ENCODE assay signal across 8 cellular contexts in genomic region chr17:76005263-76006149, GRCh38. TPM values are rescaled to one million over a fixed set of nuclear protein-coding genes. Genes with fewer than 3 reads are reported as not detected.
A peak's percentile ranks its signal among the peaks of the same experiment; 100 is the strongest.
DNase-seq lines count a peak whose midpoint lies in the region; ATAC-seq and TF ChIP-seq lines count a peak whose summit lies in the region.

No MANE protein-coding gene starts in this region.

- no peak overlapping the region for H3K27ac ChIP-seq in A673 (ENCODE audit: low read depth, low read length, poor library complexity, severe bottlenecking)

- DNase-seq in A673 (ENCODE audit: low spot score) (peak; percentile 79), GM19240 (ENCODE audit: insufficient read length, low spot score) (peak; percentile 93), NCI-H345 treated with DMSO at 0.1 percent for 48 hours (lab: John Stamatoyannopoulos, UW; ENCODE audit: unreplicated experiment) (peak; percentile 61), cerebellum (ENCODE audit: low spot score) (peak; percentile 57), lower leg skin (ENCODE audit: low spot score in 2 of 2) (peak; percentile 74 to 95)
- peak; percentile 70 for DNase-seq in activated CD4-positive, alpha-beta T cell treated with anti-CD3 and anti-CD28 coated beads for 1 hour
- peak; percentile 74 for DNase-seq in stimulated activated CD8-positive, alpha-beta memory T cell treated with anti-CD3 and anti-CD28 coated beads, Interleukin-12 subunit alpha, Interleukin-12 subunit beta, amount 100 ng/mL, for 1 hour (ENCODE audit: low read depth)

- TF ChIP-seq CTCF in A673 (conservative IDR thresholded peaks at IDR 0.05; ENCODE audit: low read depth, low read length), result peak; percentile 82
- peak in 1 of 3 donors; percentile 42 for TF ChIP-seq CTCF in lower leg skin (IDR thresholded peaks at IDR 0.05)

- POLR2A ChIA-PET in A673 (lab: Charles Lee; ENCODE audit: low non-redundant PET), result no interaction called here

- no TSS peak for BruUV-seq in A673 (replicated peaks; lab: Mats Ljungman, UMichigan)

- no peaks in the 10 kb centered on the region for H3K9me3 ChIP-seq in A673 (ENCODE audit: low read depth, low read length, poor library complexity, severe bottlenecking)

- TF ChIP-seq POLR2A in lower leg skin (IDR thresholded peaks at IDR 0.05), result no peak

- CTCF ChIA-PET in A673 (lab: Charles Lee), result interaction anchor here (0.6 to 1.2 kb wide), 6 partner anchors 8 to 117 kb away, joined by 3 to 13 read pairs (median 6); no protein-coding TSS in a partner anchor

- WGBS in lower leg skin, 2 donors, result 41% methylated on average over 15 to 16 of the region's 16 CpGs

- H3K4me1 ChIP-seq in A673 (ENCODE audit: insufficient read depth, low read length, poor library complexity, severe bottlenecking), result no peaks in the 10 kb centered on the region

- H3K4me3 ChIP-seq in A673 (ENCODE audit: low read depth, low read length, poor library complexity, severe bottlenecking) (no peak overlapping the region), lower leg skin (ENCODE audit: low read depth, poor library complexity, severe bottlenecking) (no peak overlapping the region)

- peaks cover 7% of the 10 kb centered on the region for H3K36me3 ChIP-seq in A673 (ENCODE audit: insufficient read depth, low read length, poor library complexity, severe bottlenecking)

- intact Hi-C loops in A673 (cut with micrococcal nuclease; ENCODE audit: unreplicated experiment), result loop anchor here (1.0 kb wide), 1 partner anchor 100 kb away; no protein-coding TSS in a partner anchor
- intact Hi-C loops in lower leg skin (cut with DNase I; ENCODE audit: low total_unique reads), result loop anchor here (5.0 kb wide), 1 partner anchor 98 kb away; no protein-coding TSS in a partner anchor

- no peaks in the 10 kb centered on the region for H3K27me3 ChIP-seq in A673 (replicated peaks; ENCODE audit: insufficient read depth, low read depth, low read length, poor library complexity)

- ATAC-seq in HG03039 (IDR thresholded peaks at IDR 0.05; ENCODE audit: unreplicated experiment), result no peak

RNA-seq across cellular contexts. Expression of gene CDK3, which starts 4.9 kb away (rescaled TPM):
- total RNA-seq in A673 (2021), result 8.5 and 10.0 TPM in 2 replicates
- total RNA-seq in cerebellum, result 2.1 TPM
- 1 to 10 TPM; 2.7 to 8.4 (median 4.5) TPM for total RNA-seq in lower leg skin

RNA-seq across cellular contexts. Expression of gene EVPL, which starts 21.6 kb away (rescaled TPM):
- total RNA-seq in A673 (2021) (0.15 and 0.21 TPM in 2 replicates), cerebellum (not detected), lower leg skin (100 to 1,000 TPM; 285 to 514 (median 315) TPM)

RNA-seq across cellular contexts. Expression of gene TEN1, which starts 26.5 kb away (rescaled TPM):
- total RNA-seq in A673 (2021) (13.3 and 16.2 TPM in 2 replicates), cerebellum (7.5 TPM), lower leg skin (10 to 100 TPM; 43.7 to 57.9 (median 49.7) TPM)

RNA-seq across cellular contexts. Expression of gene ACOX1, which starts 26.5 kb away (rescaled TPM):
- total RNA-seq in A673 (2021) (35.0 and 39.5 TPM in 2 replicates), cerebellum (55.6 TPM), lower leg skin (100 to 1,000 TPM in 1 of 4 donors, 10 to 100 TPM in 3; 71.2 to 102 (median 81.3) TPM)

Comparison
In these comparisons a context has a peak if more than half of its experiments do, and no peak if none do; other contexts are left out.
1. RNA of gene EVPL, which starts 21.6 kb away (total RNA-seq): 285 to 514 TPM in lower leg skin; 0.15 to 0.21 TPM in A673 and not detected in cerebellum (single experiment); every median in the first group is over 100 times any median in the second.
2. Peak in every context shown above with its lines, with median percentiles within 50 percentile points of each other: DNase-seq.